8 cellular contexts compared by ENCODE assay signal in genomic region chr2:46697830-46698323, GRCh38. TPM values are rescaled to one million over a fixed set of nuclear protein-coding genes. Genes with fewer than 3 reads are reported as not detected.
A peak's percentile ranks its signal among the peaks of the same experiment; 100 is the strongest.
DNase-seq lines count a peak whose midpoint lies in the region; ATAC-seq, FAIRE-seq and TF ChIP-seq lines count a peak whose summit lies in the region.

No MANE protein-coding gene starts in this region.

- peaks cover 43% of the 10 kb centered on the region for H3K4me1 Mint-ChIP-seq in activated T-cell treated with anti-CD3 and anti-CD28 coated beads, Interleukin-2, amount 50 U/mL, for 24 hours (ENCODE audit: low read depth)

- peaks cover 0 to 11% of the 10 kb centered on the region in 2 donors for H3K4me1 ChIP-seq in ascending aorta
- peaks cover 0 to 14% (median 2%) of the 10 kb centered on the region in 4 donors for H3K4me1 ChIP-seq in right lobe of liver
- peaks cover 0 to 29% (median 3%) of the 10 kb centered on the region in 4 donors for H3K4me1 ChIP-seq in tibial artery

- no peak for TF ChIP-seq CTCF in ascending aorta (IDR thresholded peaks at IDR 0.05)
- no peak for TF ChIP-seq CTCF in right lobe of liver (IDR thresholded peaks at IDR 0.05)
- no peak for TF ChIP-seq CTCF in tibial artery (IDR thresholded peaks at IDR 0.05)

- no peaks in the 10 kb centered on the region for H3K27me3 ChIP-seq in ascending aorta
- H3K27me3 ChIP-seq in right lobe of liver: no peaks in the 10 kb centered on the region
- no peaks in the 10 kb centered on the region for H3K27me3 ChIP-seq in tibial artery

- no peak for FAIRE-seq in GM12892 (lab: Jason Lieb, UNC)

- H3K36me3 Mint-ChIP-seq in activated T-cell treated with anti-CD3 and anti-CD28 coated beads, Interleukin-2, amount 50 U/mL, for 24 hours (ENCODE audit: low read depth): peaks cover 8% of the 10 kb centered on the region

- H3K9me3 Mint-ChIP-seq in activated T-cell treated with anti-CD3 and anti-CD28 coated beads, Interleukin-2, amount 50 U/mL, for 24 hours: no peaks in the 10 kb centered on the region

- H3K27me3 Mint-ChIP-seq in activated T-cell treated with anti-CD3 and anti-CD28 coated beads, Interleukin-2, amount 50 U/mL, for 24 hours: no peaks in the 10 kb centered on the region

- intact Hi-C loops in ascending aorta (cut with DNase I): no loop called here
- intact Hi-C loops in right lobe of liver (cut with DNase I): no loop called here
- intact Hi-C loops in tibial artery (cut with DNase I; ENCODE audit: low total_unique reads): no loop called here

- ATAC-seq in right lobe of liver: no peak

- peak overlapping the region; percentile 90 for H3K4me3 Mint-ChIP-seq in activated T-cell treated with anti-CD3 and anti-CD28 coated beads, Interleukin-2, amount 50 U/mL, for 24 hours

- H3K36me3 ChIP-seq in ascending aorta: no peaks in the 10 kb centered on the region
- no peaks in the 10 kb centered on the region for H3K36me3 ChIP-seq in right lobe of liver
- H3K36me3 ChIP-seq in tibial artery: no peaks in the 10 kb centered on the region

- peak overlapping the region; percentile 98 for H3K27ac Mint-ChIP-seq in activated T-cell treated with anti-CD3 and anti-CD28 coated beads, Interleukin-2, amount 50 U/mL, for 24 hours

- H3K9me3 ChIP-seq in ascending aorta (no peaks in the 10 kb centered on the region), right lobe of liver (no peaks in the 10 kb centered on the region), tibial artery (no peaks in the 10 kb centered on the region)

- TF ChIP-seq POLR2A in right lobe of liver (IDR thresholded peaks at IDR 0.05) (no peak), GM12892 (IDR thresholded peaks at IDR 0.05; ENCODE audit: low read depth, low read length) (no peak)

- peak overlapping the region; percentile 94 for H3K27ac ChIP-seq in ascending aorta
- peak overlapping the region; percentile 66 to 80 (median 79) for H3K27ac ChIP-seq in right lobe of liver
- H3K27ac ChIP-seq in tibial artery: peak overlapping the region; percentile 87 to 98

- H3K4me3 ChIP-seq in ascending aorta: peak overlapping the region; percentile 70 to 88
- peak overlapping the region; percentile 47 to 90 (median 73) for H3K4me3 ChIP-seq in right lobe of liver
- H3K4me3 ChIP-seq in tibial artery: peak overlapping the region; percentile 91

- WGBS in right lobe of liver (ENCODE audit: insufficient coverage, low coverage, low lambda C conversion rate, missing lambda C conversion rate): 48% methylated on average over 13 of the region's 14 CpGs

- DNase-seq in activated T-cell treated with anti-CD3 and anti-CD28 coated beads, Interleukin-2, amount 50 U/mL, for 24 hours: no peak
- DNase-seq in activated T-cell treated with anti-CD3 and anti-CD28 coated beads for 4 hours (no peak), ascending aorta (ENCODE audit: low spot score in 2 of 2) (no peak), right lobe of liver (peak in 1 of 3 donors; percentile 22), tibial artery (peak in 1 of 2 donors; percentile 19), NCI-H774 (lab: John Stamatoyannopoulos, UW) (no peak), mesenteric fat pad (ENCODE audit: low spot score) (no peak), GM12892 (ENCODE audit: insufficient read length) (no peak)

RNA-seq across cellular contexts. Expression of gene SOCS5, which starts 1.2 kb away (rescaled TPM):
- 8.9 TPM for total RNA-seq in ascending aorta
- total RNA-seq in right lobe of liver: 1 to 10 TPM; 5.1 to 8.2 (median 6.3) TPM
- total RNA-seq in mesenteric fat pad: 24.5 TPM
- polyA plus RNA-seq in GM12892 (2012; ENCODE audit: missing spikeins): 4.0 TPM
